ENCODE assay signal across 8 cellular contexts in the genomic region with DNA sequence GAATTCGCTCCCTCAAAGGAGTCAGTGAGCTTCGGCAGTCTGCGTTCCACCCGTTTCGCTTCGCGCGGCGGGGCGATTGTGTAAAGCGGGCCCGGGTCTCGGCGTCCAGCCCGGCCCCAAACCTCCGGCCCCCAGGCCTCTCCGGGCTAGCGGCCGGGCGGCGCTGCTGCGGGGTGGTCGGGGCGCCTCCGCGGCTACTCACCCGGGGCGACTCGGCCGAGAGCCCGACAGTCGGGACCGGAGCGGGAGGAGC. TPM values are rescaled to one million over a fixed set of nuclear protein-coding genes. Genes with fewer than 3 reads are reported as not detected.
DNase-seq lines count a peak whose midpoint lies in the region; ATAC-seq and TF ChIP-seq lines count a peak whose summit lies in the region.

No MANE protein-coding gene starts in this region.

- no peak for ATAC-seq in naive thymus-derived CD8-positive, alpha-beta T cell
- ATAC-seq in HG02885 (IDR thresholded peaks at IDR 0.05; ENCODE audit: poor library complexity, unreplicated experiment): no peak
- ATAC-seq in GM18511 (IDR thresholded peaks at IDR 0.05; ENCODE audit: unreplicated experiment): no peak

- H3K4me1 Mint-ChIP-seq in naive thymus-derived CD8-positive, alpha-beta T cell: peaks cover 1 to 10% (median 7%) of the 10 kb centered on the region in 4 donors

- peak overlapping the region in 9 of 10 donors; percentile 15 to 74 (median 43) for H3K4me3 Mint-ChIP-seq in naive thymus-derived CD8-positive, alpha-beta T cell

- peaks cover 25 to 75% (median 43%) of the 10 kb centered on the region in 5 donors for H3K27me3 Mint-ChIP-seq in naive thymus-derived CD8-positive, alpha-beta T cell

- peak overlapping the region; percentile 49 for H3K4me3 ChIP-seq in AG09309 (ENCODE audit: control insufficient read depth, low read depth, low read length)
- peak overlapping the region; percentile 43 for H3K4me3 ChIP-seq in HL-60 (replicated peaks; ENCODE audit: insufficient read depth, low read length)
- peak overlapping the region; percentile 83 for H3K4me3 ChIP-seq in coronary artery

- H3K27ac ChIP-seq in HL-60 (replicated peaks) (no peak overlapping the region), coronary artery (peak overlapping the region; percentile 3 to 34)

- H3K36me3 Mint-ChIP-seq in naive thymus-derived CD8-positive, alpha-beta T cell: no peaks in the 10 kb centered on the region

- TF ChIP-seq CTCF in AG09309 (IDR thresholded peaks at IDR 0.05; ENCODE audit: control insufficient read depth, insufficient read depth, low read depth, low read length, missing control alignments) (no peak), HL-60 (IDR thresholded peaks at IDR 0.05; ENCODE audit: insufficient read depth, low read length) (no peak), coronary artery (IDR thresholded peaks at IDR 0.05) (no peak)

- peaks cover 26% of the 10 kb centered on the region for H3K27me3 ChIP-seq in HL-60 (ENCODE audit: insufficient read depth, poor library complexity, severe bottlenecking)

- no peak for DNase-seq in AG09309 (ENCODE audit: low read depth)
- no peak for DNase-seq in HL-60 (ENCODE audit: low read depth in 1 of 2, low spot score in 1 of 2)
- DNase-seq in coronary artery (ENCODE audit: low spot score): no peak
- DNase-seq in naive thymus-derived CD8-positive, alpha-beta T cell: no peak
- no peak for DNase-seq in NCI-H2029 treated with DMSO at 0.1 percent for 48 hours (lab: John Stamatoyannopoulos, UW)
- DNase-seq in HK-2 (ENCODE audit: unreplicated experiment): no peak

- POLR2A ChIA-PET in naive thymus-derived CD8-positive, alpha-beta T cell (lab: Charles Lee): no interaction called here

- H3K27ac Mint-ChIP-seq in naive thymus-derived CD8-positive, alpha-beta T cell: no peak overlapping the region

- no peaks in the 10 kb centered on the region for H3K9me3 Mint-ChIP-seq in naive thymus-derived CD8-positive, alpha-beta T cell

RNA-seq across cellular contexts. Expression of a gene that starts 0.4 kb away (rescaled TPM):
- total RNA-seq in naive thymus-derived CD8-positive, alpha-beta T cell: under 1 TPM in 1 of 2 experiments, not detected in 1; 0.25 TPM
- under 1 TPM in 2 of 3 donors, not detected in 1; 0.04 to 0.25 TPM for polyA plus RNA-seq in naive thymus-derived CD8-positive, alpha-beta T cell

RNA-seq across cellular contexts. Expression of a gene that starts 0.6 kb away (rescaled TPM):
- total RNA-seq in naive thymus-derived CD8-positive, alpha-beta T cell: not detected
- under 1 TPM; 0.30 to 0.50 (median 0.49) TPM for polyA plus RNA-seq in naive thymus-derived CD8-positive, alpha-beta T cell

RNA-seq across cellular contexts. Expression of a gene that starts 36.1 kb away (rescaled TPM):
- 10 to 100 TPM; 29.6 to 35.4 TPM for total RNA-seq in naive thymus-derived CD8-positive, alpha-beta T cell
- polyA plus RNA-seq in naive thymus-derived CD8-positive, alpha-beta T cell: 10 to 100 TPM; 17.0 to 26.0 (median 17.6) TPM

RNA-seq across cellular contexts. Expression of a gene that starts 45.9 kb away (rescaled TPM):
- 10 to 100 TPM; 37.7 to 38.2 TPM for total RNA-seq in naive thymus-derived CD8-positive, alpha-beta T cell
- polyA plus RNA-seq in naive thymus-derived CD8-positive, alpha-beta T cell: 100 to 1,000 TPM; 102 to 176 (median 117) TPM
